ENCODE assay signal across 1 cellular context in genomic region chr11:58926251-58926650, GRCh38.
TF ChIP-seq lines count a peak whose summit lies in the region.

No MANE protein-coding gene starts in this region.

TF ChIP-seq in H1, 55 proteins besides CTCF, POLR2A, EP300 and RAD21 (continued from another document):
- no peak for TF ChIP-seq MAX (IDR thresholded peaks at IDR 0.05)
- TF ChIP-seq CEBPB (IDR thresholded peaks at IDR 0.05; ENCODE audit: low read depth, low read length): no peak
- no peak for TF ChIP-seq E2F6 (IDR thresholded peaks at IDR 0.05)
- no peak for TF ChIP-seq YY1 (IDR thresholded peaks at IDR 0.05; ENCODE audit: low read depth, low read length)
- TF ChIP-seq SIRT6 (IDR thresholded peaks at IDR 0.05; ENCODE audit: low read length): no peak
- TF ChIP-seq KDM4A (IDR thresholded peaks at IDR 0.05; ENCODE audit: low read depth, low read length, severe bottlenecking): no peak
- TF ChIP-seq CBX5 (IDR thresholded peaks at IDR 0.05; ENCODE audit: low read depth, low read length): no peak
- no peak for TF ChIP-seq GTF2F1 (IDR thresholded peaks at IDR 0.05; ENCODE audit: borderline replicate concordance, low read depth, low read length)
- no peak for TF ChIP-seq JUN (IDR thresholded peaks at IDR 0.05; ENCODE audit: low read depth, low read length)
- TF ChIP-seq USF2 (IDR thresholded peaks at IDR 0.05; ENCODE audit: low read length): no peak
- no peak for TF ChIP-seq EZH2 (IDR thresholded peaks at IDR 0.05; ENCODE audit: low read depth, low read length, severe bottlenecking)
- no peak for TF ChIP-seq POU5F1 (IDR thresholded peaks at IDR 0.05; ENCODE audit: low read depth, low read length)
- no peak for TF ChIP-seq SP1 (IDR thresholded peaks at IDR 0.05; ENCODE audit: low read depth, low read length)
